1 cellular context compared by ENCODE assay signal in the genomic region with DNA sequence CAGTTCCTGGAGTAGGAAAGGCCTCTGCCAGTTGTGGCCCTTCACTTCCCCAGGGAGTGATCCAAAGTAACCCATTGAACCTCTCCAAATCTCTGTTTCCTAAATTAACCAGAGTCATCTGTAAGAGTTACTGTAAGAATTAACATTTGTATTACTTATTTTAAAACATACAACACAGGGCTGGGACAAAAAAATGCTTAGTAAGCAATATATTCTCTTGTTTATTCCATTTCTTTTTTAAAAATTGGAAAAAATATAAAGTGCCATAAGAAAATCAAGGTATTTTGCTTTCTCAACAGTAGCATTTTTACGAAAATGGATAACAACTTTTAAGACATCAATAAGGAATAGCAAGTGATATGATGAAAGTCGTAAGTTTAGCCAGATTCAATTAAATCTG.
TF ChIP-seq lines count a peak whose summit lies in the region.

No MANE protein-coding gene starts in this region.

TF ChIP-seq in A549, 52 proteins besides CTCF, POLR2A, EP300 and RAD21 (continued from another document):
- TF ChIP-seq, protein P1, sequence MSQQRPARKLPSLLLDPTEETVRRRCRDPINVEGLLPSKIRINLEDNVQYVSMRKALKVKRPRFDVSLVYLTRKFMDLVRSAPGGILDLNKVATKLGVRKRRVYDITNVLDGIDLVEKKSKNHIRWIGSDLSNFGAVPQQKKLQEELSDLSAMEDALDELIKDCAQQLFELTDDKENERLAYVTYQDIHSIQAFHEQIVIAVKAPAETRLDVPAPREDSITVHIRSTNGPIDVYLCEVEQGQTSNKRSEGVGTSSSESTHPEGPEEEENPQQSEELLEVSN (IDR thresholded peaks at IDR 0.05; ENCODE audit: borderline replicate concordance, low read depth) = no peak
- TF ChIP-seq KDM5A (IDR thresholded peaks at IDR 0.05) (no peak), MAZ (IDR thresholded peaks at IDR 0.05; ENCODE audit: borderline replicate concordance, low read depth, low read length) (no peak)
- TF ChIP-seq, protein P2, sequence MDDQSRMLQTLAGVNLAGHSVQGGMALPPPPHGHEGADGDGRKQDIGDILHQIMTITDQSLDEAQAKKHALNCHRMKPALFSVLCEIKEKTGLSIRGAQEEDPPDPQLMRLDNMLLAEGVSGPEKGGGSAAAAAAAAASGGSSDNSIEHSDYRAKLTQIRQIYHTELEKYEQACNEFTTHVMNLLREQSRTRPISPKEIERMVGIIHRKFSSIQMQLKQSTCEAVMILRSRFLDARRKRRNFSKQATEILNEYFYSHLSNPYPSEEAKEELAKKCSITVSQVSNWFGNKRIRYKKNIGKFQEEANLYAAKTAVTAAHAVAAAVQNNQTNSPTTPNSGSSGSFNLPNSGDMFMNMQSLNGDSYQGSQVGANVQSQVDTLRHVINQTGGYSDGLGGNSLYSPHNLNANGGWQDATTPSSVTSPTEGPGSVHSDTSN (IDR thresholded peaks at IDR 0.05) = no peak
